Comparison of ENCODE assay signal across 26 cellular contexts in the genomic region with DNA sequence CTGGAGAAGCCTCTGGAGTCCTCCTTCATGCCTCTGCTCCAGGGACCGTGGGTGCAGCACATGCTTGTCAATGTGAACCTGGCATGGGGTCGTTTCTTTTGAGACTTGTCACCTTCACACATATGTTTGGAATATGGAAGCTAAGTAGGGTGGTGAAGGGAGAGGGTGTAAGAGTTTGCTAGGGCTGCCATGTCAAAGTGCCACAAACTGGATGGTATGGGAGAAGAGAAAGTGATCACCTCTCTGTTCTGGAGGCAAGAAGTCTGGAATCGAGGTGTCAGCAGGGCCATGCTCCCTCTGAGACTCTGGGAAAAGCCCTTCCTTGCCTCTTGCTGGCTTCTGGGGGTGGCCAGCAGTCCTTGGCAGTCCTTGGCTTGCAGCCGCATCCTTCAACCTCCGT. TPM values are rescaled to one million over a fixed set of nuclear protein-coding genes. Genes with fewer than 3 reads are reported as not detected.
"Had no signal": no experiment of that assay in that cellular context is flagged by ENCODE, and none has a peak within 500 bp of the region (broad histone marks: within the 10 kb centered on the region; RNA-seq: fewer than 3 reads in every experiment).

No MANE protein-coding gene starts in this region.

- H3K4me2 ChIP-seq: PC-9 had no signal

- H3K36me3 ChIP-seq: SJCRH30 had no signal

- H2AFZ ChIP-seq: PC-9 had no signal

- H3K27ac ChIP-seq: PC-9, RWPE1, SJCRH30, SK-N-MC had no signal

- H3K4me3 ChIP-seq: PC-9, SJCRH30, SK-N-MC had no signal

- H3K4me1 ChIP-seq: SJCRH30 had no signal

- H3K9me3 ChIP-seq: SJCRH30 had no signal

- DNase-seq: Kasumi-1, MM.1S, MV-4-11, NCI-H1092, NCI-H1105, NCI-H1417 treated with DMSO at 0.1 percent for 48 hours, NCI-H1436 treated with DMSO at 0.1 percent for 48 hours, NCI-H187 treated with DMSO at 0.1 percent for 48 hours, NCI-H2029, NCI-H2081, NCI-H2227 treated with DMSO at 0.1 percent for 48 hours, NCI-H345, NCI-H446, NCI-H510A treated with DMSO at 0.1 percent for 48 hours, NCI-H524 treated with DMSO at 0.1 percent for 48 hours, NCI-H526 treated with DMSO at 0.1 percent for 48 hours, NCI-H774, PC-9, SHP77, SIG-M5, SJCRH30 had no signal

RNA-seq across cellular contexts. Expression of a gene that starts 8.7 kb away (rescaled TPM):
- total RNA-seq: NCI-H460, OCI-LY7, PC-9, SK-MEL-5 had no signal
